38 cellular contexts compared by ENCODE assay signal in the genomic region with DNA sequence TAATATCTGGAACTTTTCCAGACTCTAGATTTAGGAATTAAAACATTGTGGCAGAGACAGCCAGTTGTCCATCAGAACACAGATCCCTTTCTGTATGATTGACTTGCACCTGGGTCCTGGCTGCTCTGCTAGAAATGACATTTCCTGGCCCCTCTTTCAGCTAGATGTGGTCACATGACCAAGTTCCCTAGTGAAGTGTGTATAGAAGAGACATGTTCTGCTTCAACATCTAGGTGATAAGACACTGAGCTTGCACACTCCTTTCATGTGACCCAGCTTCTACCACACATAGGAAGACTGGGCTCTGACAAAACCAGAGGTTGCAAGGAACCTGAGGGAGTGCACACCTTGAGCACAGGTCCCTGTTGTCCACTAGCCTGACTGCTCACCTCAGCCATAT. TPM values are rescaled to one million over a fixed set of nuclear protein-coding genes. Genes with fewer than 3 reads are reported as not detected.
"Had no signal": no experiment of that assay in that cellular context is flagged by ENCODE, and none has a peak within 500 bp of the region (broad histone marks: within the 10 kb centered on the region; RNA-seq: fewer than 3 reads in every experiment).

No MANE protein-coding gene starts in this region.

- H3K36me3 ChIP-seq: brain microvascular endothelial cell, MG63, Peyer's patch had no signal

- H3K27me3 ChIP-seq: brain microvascular endothelial cell, MG63, Peyer's patch had no signal

- DNase-seq: activated CD4-positive, alpha-beta memory T cell treated with anti-CD3 and anti-CD28 coated beads, Interleukin-2, amount 10 ng/mL, durations not matched to agents 7 days and 5 days; activated CD4-positive, alpha-beta T cell treated with anti-CD3 and anti-CD28 coated beads for 1 hour; activated CD4-positive, alpha-beta T cell treated with anti-CD3 and anti-CD28 coated beads for 48 hours; activated CD4-positive, CD25-positive, alpha-beta regulatory T cell; activated CD8-positive, alpha-beta memory T cell treated with anti-CD3 and anti-CD28 coated beads for 24 hours; activated CD8-positive, alpha-beta memory T cell treated with anti-CD3 and anti-CD28 coated beads, Interleukin-2, amount 10 ng/mL, durations not matched to agents 7 days and 5 days; activated CD8-positive, alpha-beta memory T cell treated with anti-CD3 and anti-CD28 coated beads, Interleukin-2, amount 50 U/mL, for 48 hours; activated effector memory CD4-positive, alpha-beta T cell treated with anti-CD3 and anti-CD28 coated beads, Interleukin-2, amount 50 U/mL, for 16 hours; activated naive CD4-positive, alpha-beta T cell; activated naive CD4-positive, alpha-beta T cell treated with anti-CD3 and anti-CD28 coated beads, Interleukin-2, amount 50 U/mL, for 16 hours; activated naive CD8-positive, alpha-beta T cell treated with anti-CD3 and anti-CD28 coated beads for 36 hours; activated T-cell treated with anti-CD3 and anti-CD28 coated beads, Interleukin-2, amount 50 U/mL, for 48 hours; amniotic stem cell; aorta; brain microvascular endothelial cell; central memory CD4-positive, alpha-beta T cell; Kasumi-1; KG1; MG63; NCI-H1048; NCI-H1105 treated with DMSO at 0.1 percent for 48 hours; NCI-H1436; NCI-H1694; NCI-H1930; NCI-H2081 treated with DMSO at 0.1 percent for 48 hours; NCI-H345; NCI-H524 treated with DMSO at 0.1 percent for 48 hours; NCI-H748 treated with DMSO at 0.1 percent for 48 hours; NK-92 treated with Interleukin-12 subunit alpha and Interleukin-12 subunit beta, amount 100 ng/mL, for 24 hours; PC-3; Peyer's patch; RPMI8226; SHP77 treated with DMSO at 0.1 percent for 48 hours; T-helper 1 cell; T-helper 2 cell; T-helper 9 cell had no signal

- H3K9me3 ChIP-seq: MG63, Peyer's patch had no signal

- H3K4me1 ChIP-seq: Peyer's patch had no signal

- H3K4me3 ChIP-seq: MG63, Peyer's patch had no signal

- H3K27ac ChIP-seq: brain microvascular endothelial cell, Peyer's patch, VCaP had no signal

RNA-seq across cellular contexts. Expression of a gene that starts 22.8 kb away (rescaled TPM):
- total RNA-seq: activated CD4-positive, alpha-beta memory T cell treated with anti-CD3 and anti-CD28 coated beads, Interleukin-2, amount 10 ng/mL, durations not matched to agents 7 days and 5 days; activated CD8-positive, alpha-beta memory T cell treated with anti-CD3 and anti-CD28 coated beads, Interleukin-2, amount 10 ng/mL, durations not matched to agents 7 days and 5 days; NCI-H460 had no signal
